1 cellular context compared by ENCODE assay signal in the genomic region with DNA sequence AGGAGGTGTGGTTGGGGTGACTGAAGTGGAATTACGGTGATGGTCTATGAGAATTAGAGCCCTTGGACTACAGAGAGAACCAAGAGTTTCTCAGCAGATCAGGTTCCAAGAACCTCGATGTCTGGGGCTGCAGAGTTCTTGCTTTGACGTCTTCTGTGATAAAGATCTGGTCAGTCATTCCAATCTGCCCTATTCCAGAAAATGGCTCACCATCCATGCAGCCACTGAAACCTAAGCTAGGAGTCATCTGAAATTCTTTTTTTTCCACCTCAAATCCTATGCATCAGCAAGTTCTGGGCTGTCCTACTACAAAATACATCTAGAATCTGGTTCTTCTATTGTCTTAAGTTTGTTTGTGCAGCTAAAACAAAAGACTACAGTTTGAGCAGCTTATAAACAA.
TF ChIP-seq lines count a peak whose summit lies in the region.

No MANE protein-coding gene starts in this region.

TF ChIP-seq in SK-N-SH, 30 proteins besides CTCF, POLR2A, EP300 and RAD21 (continued from another document):
- TF ChIP-seq, protein P1, sequence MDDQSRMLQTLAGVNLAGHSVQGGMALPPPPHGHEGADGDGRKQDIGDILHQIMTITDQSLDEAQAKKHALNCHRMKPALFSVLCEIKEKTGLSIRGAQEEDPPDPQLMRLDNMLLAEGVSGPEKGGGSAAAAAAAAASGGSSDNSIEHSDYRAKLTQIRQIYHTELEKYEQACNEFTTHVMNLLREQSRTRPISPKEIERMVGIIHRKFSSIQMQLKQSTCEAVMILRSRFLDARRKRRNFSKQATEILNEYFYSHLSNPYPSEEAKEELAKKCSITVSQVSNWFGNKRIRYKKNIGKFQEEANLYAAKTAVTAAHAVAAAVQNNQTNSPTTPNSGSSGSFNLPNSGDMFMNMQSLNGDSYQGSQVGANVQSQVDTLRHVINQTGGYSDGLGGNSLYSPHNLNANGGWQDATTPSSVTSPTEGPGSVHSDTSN (IDR thresholded peaks at IDR 0.05) = peak; percentile 25; the same call in 1 of the 2 replicates
- TF ChIP-seq, protein P2, sequence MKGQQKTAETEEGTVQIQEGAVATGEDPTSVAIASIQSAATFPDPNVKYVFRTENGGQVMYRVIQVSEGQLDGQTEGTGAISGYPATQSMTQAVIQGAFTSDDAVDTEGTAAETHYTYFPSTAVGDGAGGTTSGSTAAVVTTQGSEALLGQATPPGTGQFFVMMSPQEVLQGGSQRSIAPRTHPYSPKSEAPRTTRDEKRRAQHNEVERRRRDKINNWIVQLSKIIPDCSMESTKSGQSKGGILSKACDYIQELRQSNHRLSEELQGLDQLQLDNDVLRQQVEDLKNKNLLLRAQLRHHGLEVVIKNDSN (IDR thresholded peaks at IDR 0.05; ENCODE audit: borderline replicate concordance, low read depth) = no peak
- TF ChIP-seq TEAD4 (IDR thresholded peaks at IDR 0.05; ENCODE audit: borderline replicate concordance, insufficient read depth) (no peak), FOSL2 (IDR thresholded peaks at IDR 0.05; ENCODE audit: borderline replicate concordance, low read depth) (0 out of 2 replicates have a peak, but pooled peaks have one; percentile 3), POLR2AphosphoS5 (IDR thresholded peaks at IDR 0.05; ENCODE audit: low read depth, low read length) (no peak), NFIC (IDR thresholded peaks at IDR 0.05; ENCODE audit: borderline replicate concordance) (peak; percentile 11; the same call in 1 of the 2 replicates), NRF1 (IDR thresholded peaks at IDR 0.05; ENCODE audit: low read depth, low read length) (no peak), RCOR1 (IDR thresholded peaks at IDR 0.05; ENCODE audit: low read length) (no peak), CHD2 (IDR thresholded peaks at IDR 0.05; ENCODE audit: low read length, partially characterized antibody) (no peak), EZH2phosphoT487 (IDR thresholded peaks at IDR 0.05; ENCODE audit: borderline replicate concordance, low read depth) (no peak), JUND (IDR thresholded peaks at IDR 0.05) (0 out of 2 replicates have a peak, but pooled peaks have one; percentile 5), TCF12 (IDR thresholded peaks at IDR 0.05) (0 out of 2 replicates have a peak, but pooled peaks have one; percentile 19), MXI1 (IDR thresholded peaks at IDR 0.05; ENCODE audit: low read depth, low read length) (no peak), FOXM1 (IDR thresholded peaks at IDR 0.05; ENCODE audit: low read depth) (no peak)
- TF ChIP-seq, protein P3, sequence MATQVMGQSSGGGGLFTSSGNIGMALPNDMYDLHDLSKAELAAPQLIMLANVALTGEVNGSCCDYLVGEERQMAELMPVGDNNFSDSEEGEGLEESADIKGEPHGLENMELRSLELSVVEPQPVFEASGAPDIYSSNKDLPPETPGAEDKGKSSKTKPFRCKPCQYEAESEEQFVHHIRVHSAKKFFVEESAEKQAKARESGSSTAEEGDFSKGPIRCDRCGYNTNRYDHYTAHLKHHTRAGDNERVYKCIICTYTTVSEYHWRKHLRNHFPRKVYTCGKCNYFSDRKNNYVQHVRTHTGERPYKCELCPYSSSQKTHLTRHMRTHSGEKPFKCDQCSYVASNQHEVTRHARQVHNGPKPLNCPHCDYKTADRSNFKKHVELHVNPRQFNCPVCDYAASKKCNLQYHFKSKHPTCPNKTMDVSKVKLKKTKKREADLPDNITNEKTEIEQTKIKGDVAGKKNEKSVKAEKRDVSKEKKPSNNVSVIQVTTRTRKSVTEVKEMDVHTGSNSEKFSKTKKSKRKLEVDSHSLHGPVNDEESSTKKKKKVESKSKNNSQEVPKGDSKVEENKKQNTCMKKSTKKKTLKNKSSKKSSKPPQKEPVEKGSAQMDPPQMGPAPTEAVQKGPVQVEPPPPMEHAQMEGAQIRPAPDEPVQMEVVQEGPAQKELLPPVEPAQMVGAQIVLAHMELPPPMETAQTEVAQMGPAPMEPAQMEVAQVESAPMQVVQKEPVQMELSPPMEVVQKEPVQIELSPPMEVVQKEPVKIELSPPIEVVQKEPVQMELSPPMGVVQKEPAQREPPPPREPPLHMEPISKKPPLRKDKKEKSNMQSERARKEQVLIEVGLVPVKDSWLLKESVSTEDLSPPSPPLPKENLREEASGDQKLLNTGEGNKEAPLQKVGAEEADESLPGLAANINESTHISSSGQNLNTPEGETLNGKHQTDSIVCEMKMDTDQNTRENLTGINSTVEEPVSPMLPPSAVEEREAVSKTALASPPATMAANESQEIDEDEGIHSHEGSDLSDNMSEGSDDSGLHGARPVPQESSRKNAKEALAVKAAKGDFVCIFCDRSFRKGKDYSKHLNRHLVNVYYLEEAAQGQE (IDR thresholded peaks at IDR 0.05; ENCODE audit: low read depth, low read length) = no peak
- TF ChIP-seq, protein P4, sequence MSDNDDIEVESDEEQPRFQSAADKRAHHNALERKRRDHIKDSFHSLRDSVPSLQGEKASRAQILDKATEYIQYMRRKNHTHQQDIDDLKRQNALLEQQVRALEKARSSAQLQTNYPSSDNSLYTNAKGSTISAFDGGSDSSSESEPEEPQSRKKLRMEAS (IDR thresholded peaks at IDR 0.05; ENCODE audit: low read depth) = peak; percentile 21; the same call in 1 of the 2 replicates
- TF ChIP-seq, protein P5, sequence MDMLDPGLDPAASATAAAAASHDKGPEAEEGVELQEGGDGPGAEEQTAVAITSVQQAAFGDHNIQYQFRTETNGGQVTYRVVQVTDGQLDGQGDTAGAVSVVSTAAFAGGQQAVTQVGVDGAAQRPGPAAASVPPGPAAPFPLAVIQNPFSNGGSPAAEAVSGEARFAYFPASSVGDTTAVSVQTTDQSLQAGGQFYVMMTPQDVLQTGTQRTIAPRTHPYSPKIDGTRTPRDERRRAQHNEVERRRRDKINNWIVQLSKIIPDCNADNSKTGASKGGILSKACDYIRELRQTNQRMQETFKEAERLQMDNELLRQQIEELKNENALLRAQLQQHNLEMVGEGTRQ (IDR thresholded peaks at IDR 0.05; ENCODE audit: borderline replicate concordance, low read depth, low read length) = no peak
- TF ChIP-seq, protein P6, sequence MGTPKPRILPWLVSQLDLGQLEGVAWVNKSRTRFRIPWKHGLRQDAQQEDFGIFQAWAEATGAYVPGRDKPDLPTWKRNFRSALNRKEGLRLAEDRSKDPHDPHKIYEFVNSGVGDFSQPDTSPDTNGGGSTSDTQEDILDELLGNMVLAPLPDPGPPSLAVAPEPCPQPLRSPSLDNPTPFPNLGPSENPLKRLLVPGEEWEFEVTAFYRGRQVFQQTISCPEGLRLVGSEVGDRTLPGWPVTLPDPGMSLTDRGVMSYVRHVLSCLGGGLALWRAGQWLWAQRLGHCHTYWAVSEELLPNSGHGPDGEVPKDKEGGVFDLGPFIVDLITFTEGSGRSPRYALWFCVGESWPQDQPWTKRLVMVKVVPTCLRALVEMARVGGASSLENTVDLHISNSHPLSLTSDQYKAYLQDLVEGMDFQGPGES (IDR thresholded peaks at IDR 0.05; ENCODE audit: low read depth, low read length) = no peak
TF ChIP-seq in SK-N-SH: peak in this region for 6.
